Comparison of ENCODE assay signal across 8 cellular contexts in genomic region chr2:84459028-84459943, GRCh38. TPM values are rescaled to one million over a fixed set of nuclear protein-coding genes. Genes with fewer than 3 reads are reported as not detected.
DNase-seq lines count a peak whose midpoint lies in the region; ATAC-seq lines count a peak whose summit lies in the region.

SUCLG1 (minus strand) TSS chr2:84459280; CDS start chr2:84459269, 11 bp downstream.

- H3K9me3 ChIP-seq in BLaER1 = no peaks in the 10 kb centered on the region

- peak within 1 kb of the TSS; percentile 83 for H3K4me3 Mint-ChIP-seq in activated CD4-positive, alpha-beta T cell treated with anti-CD3 and anti-CD28 coated beads, Interleukin-2, amount 10 ng/mL, durations not matched to agents 7 days and 5 days

- CTCF ChIA-PET in activated CD4-positive, alpha-beta T cell treated with anti-CD3 and anti-CD28 coated beads, Interleukin-2, amount 10 ng/mL, durations not matched to agents 7 days and 5 days (lab: Charles Lee) = interaction anchor here (0.6 to 2.2 kb wide), 6 partner anchors 9 to 467 kb away, joined by 3 to 10 read pairs (median 4); no protein-coding TSS in a partner anchor

- DNase-seq in NCI-H69 (lab: John Stamatoyannopoulos, UW) (peak; percentile 86), cortex of kidney (lab: John Stamatoyannopoulos, UW) (peak; percentile 62), left kidney (ENCODE audit: low read depth, low spot score) (peak; percentile 96)
- DNase-seq in activated CD4-positive, alpha-beta T cell treated with anti-CD3 and anti-CD28 coated beads, Interleukin-2, amount 10 ng/mL, durations not matched to agents 7 days and 5 days = peak; percentile 88
- DNase-seq in stimulated activated CD4-positive, alpha-beta T cell treated with anti-CD3 and anti-CD28 coated beads, Interleukin-2, amount 100 ng/mL, for 4 hours (ENCODE audit: low read depth) = peak; percentile 76

- POLR2A ChIA-PET in activated CD4-positive, alpha-beta T cell treated with anti-CD3 and anti-CD28 coated beads, Interleukin-2, amount 10 ng/mL, durations not matched to agents 7 days and 5 days (lab: Charles Lee) = no interaction called here

- peaks cover 50% of the 10 kb centered on the region for H3K4me1 Mint-ChIP-seq in activated CD4-positive, alpha-beta T cell treated with anti-CD3 and anti-CD28 coated beads, Interleukin-2, amount 10 ng/mL, durations not matched to agents 7 days and 5 days

- peak within 1 kb of the TSS; percentile 94 for H3K4me3 ChIP-seq in BLaER1

- peaks cover 6% of the 10 kb centered on the region; the same call in 1 of the 2 replicates for H3K36me3 ChIP-seq in BLaER1

- no peaks in the 10 kb centered on the region for H3K27me3 ChIP-seq in BLaER1

- H4K20me1 ChIP-seq in BLaER1 = peaks cover 32% of the 10 kb centered on the region

- H3K36me3 Mint-ChIP-seq in activated CD4-positive, alpha-beta T cell treated with anti-CD3 and anti-CD28 coated beads, Interleukin-2, amount 10 ng/mL, durations not matched to agents 7 days and 5 days (ENCODE audit: low read depth) = peaks cover 5% of the 10 kb centered on the region

- H3K27ac ChIP-seq in BLaER1 = peak within 1 kb of the TSS; percentile 93

- H3K27me3 Mint-ChIP-seq in activated CD4-positive, alpha-beta T cell treated with anti-CD3 and anti-CD28 coated beads, Interleukin-2, amount 10 ng/mL, durations not matched to agents 7 days and 5 days = no peaks in the 10 kb centered on the region

- H3K9ac ChIP-seq in BLaER1 = peak within 1 kb of the TSS; percentile 86

- H3K27ac Mint-ChIP-seq in activated CD4-positive, alpha-beta T cell treated with anti-CD3 and anti-CD28 coated beads, Interleukin-2, amount 10 ng/mL, durations not matched to agents 7 days and 5 days = peak within 1 kb of the TSS; percentile 95

- H3K4me1 ChIP-seq in BLaER1 = peaks cover 27% of the 10 kb centered on the region

- ATAC-seq in GM19328 (IDR thresholded peaks at IDR 0.05; ENCODE audit: unreplicated experiment) = peak; percentile 98
- peak; percentile 95 for ATAC-seq in HG03520 (IDR thresholded peaks at IDR 0.05; ENCODE audit: unreplicated experiment)

- H3K9me3 Mint-ChIP-seq in activated CD4-positive, alpha-beta T cell treated with anti-CD3 and anti-CD28 coated beads, Interleukin-2, amount 10 ng/mL, durations not matched to agents 7 days and 5 days = no peaks in the 10 kb centered on the region

- peak within 1 kb of the TSS; percentile 93 for H3K4me2 ChIP-seq in BLaER1

RNA-seq across cellular contexts. Expression of gene SUCLG1, which starts in this region (rescaled TPM):
- total RNA-seq in activated CD4-positive, alpha-beta T cell treated with anti-CD3 and anti-CD28 coated beads, Interleukin-2, amount 10 ng/mL, durations not matched to agents 7 days and 5 days = 10 to 100 TPM; 73.4 to 79.7 TPM

Comparison
In these comparisons a context has a peak if more than half of its experiments do, and no peak if none do; other contexts are left out.
1. Peak in every context shown above with its lines: DNase-seq, ATAC-seq, H3K4me3 ChIP-seq and H3K27ac ChIP-seq.